8 cellular contexts compared by ENCODE assay signal in genomic region chr1:218344814-218345672, GRCh38. TPM values are rescaled to one million over a fixed set of nuclear protein-coding genes. Genes with fewer than 3 reads are reported as not detected.
DNase-seq lines count a peak whose midpoint lies in the region; ATAC-seq and TF ChIP-seq lines count a peak whose summit lies in the region.

TGFB2 (plus strand) TSS chr1:218345336; CDS start chr1:218346702, 1,366 bp downstream.

- TF ChIP-seq POLR2A in right lobe of liver (IDR thresholded peaks at IDR 0.05), result peak; percentile 50

- H3K27me3 ChIP-seq in ectodermal cell (ENCODE audit: control insufficient read depth, insufficient read depth, low read length, poor library complexity, severe bottlenecking) (peaks cover 39% of the 10 kb centered on the region), right lobe of liver (no peaks in the 10 kb centered on the region)

- H3K9me3 ChIP-seq in ectodermal cell (ENCODE audit: control insufficient read depth, low read length), result no peaks in the 10 kb centered on the region
- no peaks in the 10 kb centered on the region for H3K9me3 ChIP-seq in right lobe of liver

- H3K27ac ChIP-seq in ectodermal cell (ENCODE audit: insufficient read depth, low read depth, low read length, poor library complexity, severe bottlenecking) (no peak within 1 kb of the TSS), right lobe of liver (peak within 1 kb of the TSS; percentile 11 to 58 (median 34)), substantia nigra (ENCODE audit: low read depth, low read length, poor library complexity, severe bottlenecking) (peak within 1 kb of the TSS; percentile 32)

- H3K4me1 ChIP-seq in ectodermal cell (ENCODE audit: control insufficient read depth, insufficient read depth, low read length) (no peaks in the 10 kb centered on the region), right lobe of liver (peaks cover 0 to 21% (median 0%) of the 10 kb centered on the region in 4 donors)

- ATAC-seq in GM21367 (IDR thresholded peaks at IDR 0.05; ENCODE audit: unreplicated experiment), result peak; percentile 41
- ATAC-seq in right lobe of liver, result peak; percentile 33 to 60 (median 46)

- 13% methylated on average over 22 of the region's 22 CpGs for WGBS in ectodermal cell, 2 experiments
- 5% methylated on average over 18 of the region's 22 CpGs for WGBS in right lobe of liver (ENCODE audit: insufficient coverage, low coverage, low lambda C conversion rate, missing lambda C conversion rate)

- H3K36me3 ChIP-seq in ectodermal cell (ENCODE audit: control insufficient read depth, insufficient read depth, low read length) (no peaks in the 10 kb centered on the region), right lobe of liver (no peaks in the 10 kb centered on the region)

- no peak for TF ChIP-seq CTCF in right lobe of liver (IDR thresholded peaks at IDR 0.05)

- peak within 1 kb of the TSS; percentile 38 for H3K4me3 ChIP-seq in ectodermal cell (ENCODE audit: insufficient read depth, low read depth, low read length)
- H3K4me3 ChIP-seq in right lobe of liver, result peak within 1 kb of the TSS; percentile 43 to 55 (median 49)

- DNase-seq in Daoy (ENCODE audit: low read depth) (peak; percentile 77), HK-2 (ENCODE audit: unreplicated experiment) (peak; percentile 90), SK-N-DZ (ENCODE audit: low spot score) (peak; percentile 76), right lobe of liver (no peak), substantia nigra (lab: John Stamatoyannopoulos, UW) (peak in 16 of 49 donors; percentile 24 to 59 (median 38)), activated gamma-delta T cell treated with Interleukin-2 at 50 U/mL for 16 hours (no peak)

- intact Hi-C loops in right lobe of liver (cut with DNase I), result no loop called here

RNA-seq across cellular contexts. Expression of gene TGFB2, which starts in this region (rescaled TPM):
- 12.6 and 18.2 TPM in 2 replicates for total RNA-seq in Daoy (2014; rRNA removed; shearing (Covaris generic))
- polyA plus RNA-seq in SK-N-DZ (2014; cell fraction: cytosol; rRNA removed), result 0.13 and 0.71 TPM in 2 replicates
- 0.57 and 0.65 TPM in 2 replicates for polyA plus RNA-seq in SK-N-DZ (2014; cell fraction: nucleus; rRNA removed)
- polyA plus RNA-seq in ectodermal cell (2013, experiment 1 of 4), result 3.8 TPM
- 3.2 TPM for polyA plus RNA-seq in ectodermal cell (2013, experiment 2 of 4)
- polyA plus RNA-seq in ectodermal cell (2013, experiment 3 of 4), result 4.4 TPM
- 5.6 TPM for polyA plus RNA-seq in ectodermal cell (2013, experiment 4 of 4)
- total RNA-seq in right lobe of liver, result 1 to 10 TPM in 1 of 6 experiments, under 1 TPM in 5; 0.18 to 2.8 (median 0.34) TPM

Comparison
In these comparisons a context has a peak if more than half of its experiments do, and no peak if none do; other contexts are left out.
1. DNase-seq: peak in Daoy (single experiment), HK-2 (single experiment) and SK-N-DZ (single experiment); none in right lobe of liver (0 of 3) and activated gamma-delta T cell treated with Interleukin-2 at 50 U/mL for 16 hours (single experiment).